Comparison of ENCODE assay signal across 1 cellular context in the genomic region with DNA sequence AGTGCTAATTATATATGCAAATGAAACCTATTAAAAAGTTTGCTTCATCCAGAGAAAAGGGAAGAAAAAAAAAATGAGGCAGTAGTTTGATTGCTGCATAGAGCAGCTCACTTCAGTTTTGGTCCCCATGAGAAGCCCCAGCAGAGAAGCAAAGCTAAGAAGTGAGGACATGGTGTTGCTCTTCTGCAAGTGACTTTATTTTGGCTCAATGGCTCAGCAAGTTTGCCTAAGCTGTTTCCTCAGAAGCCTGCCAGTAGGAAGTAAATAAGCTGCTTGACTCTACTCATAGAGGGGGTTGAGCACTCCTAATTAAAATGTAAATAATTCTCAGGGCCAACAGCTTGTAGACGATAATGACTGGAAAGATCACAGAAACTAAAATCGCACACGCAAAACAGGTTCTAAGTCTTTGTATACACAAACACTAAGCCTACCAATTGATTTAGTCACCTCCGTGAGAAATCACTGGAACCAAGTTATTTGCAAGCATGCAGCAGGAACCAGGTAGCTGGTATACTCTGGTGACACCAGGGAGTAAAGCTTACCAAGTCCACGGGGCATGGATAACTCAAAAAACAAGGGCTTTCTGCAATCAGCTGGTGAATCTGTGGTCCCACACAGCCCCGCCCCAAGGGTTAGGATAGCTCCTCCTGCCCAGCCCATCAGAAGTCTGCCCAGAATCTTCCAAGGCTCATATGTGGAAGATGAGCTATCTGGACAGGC.
TF ChIP-seq lines count a peak whose summit lies in the region.

No MANE protein-coding gene starts in this region.

TF ChIP-seq in GM12878, 131 proteins besides CTCF, POLR2A, EP300 and RAD21 (continued from another document):
- TF ChIP-seq E4F1 (IDR thresholded peaks at IDR 0.05; ENCODE audit: borderline replicate concordance, partially characterized antibody) (no peak), PBX3 (IDR thresholded peaks at IDR 0.05; ENCODE audit: insufficient replicate concordance, low read depth, low read length) (no peak), CUX1 (IDR thresholded peaks at IDR 0.05; ENCODE audit: insufficient replicate concordance, low read depth, low read length) (no peak), ZZZ3 (IDR thresholded peaks at IDR 0.05; ENCODE audit: control insufficient read depth, insufficient read length, low read depth) (no peak), CHD4 (IDR thresholded peaks at IDR 0.05) (no peak), STAT3 (IDR thresholded peaks at IDR 0.05; ENCODE audit: low read depth, low read length) (no peak), RFX5 (IDR thresholded peaks at IDR 0.05; ENCODE audit: low read depth, low read length) (no peak)
